In the genomic region with DNA sequence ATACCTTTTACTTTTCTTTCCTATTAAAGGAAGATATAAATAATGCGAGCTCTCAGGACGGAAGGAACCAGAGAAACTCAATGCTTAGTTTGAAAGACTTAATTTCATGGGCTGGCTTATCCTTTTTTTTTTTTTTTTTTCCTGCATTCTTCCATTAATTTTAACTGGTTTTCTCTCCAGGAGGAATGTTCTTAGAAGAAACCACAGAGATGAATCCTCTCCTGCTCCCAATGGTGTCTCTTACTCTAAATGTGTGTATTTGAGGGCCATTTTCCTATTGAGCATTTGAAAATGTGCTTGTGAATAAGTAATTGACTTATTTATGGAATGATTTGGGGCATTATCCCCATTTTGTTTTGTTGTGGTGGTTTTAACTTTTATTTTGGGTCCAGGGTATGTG, we compare ENCODE assay signal across 17 cellular contexts.
"Had no signal": no experiment of that assay in that cellular context is flagged by ENCODE, and none has a peak within 500 bp of the region (broad histone marks: within the 10 kb centered on the region; RNA-seq: fewer than 3 reads in every experiment).

No MANE protein-coding gene starts in this region.

- H3K36me3 Mint-ChIP-seq: immature natural killer cell; memory B cell; stimulated activated memory B cell treated with anti-CD40 and anti-IgM and Interleukin-4, amounts not matched to agents 10 μg/mL and 1 μg/mL and 100 μg/mL, for 72 hours had no signal

- H3K4me3 ChIP-seq: coronary artery, gastrocnemius medialis, ovary, spleen, tibial artery had no signal

- H3K9me3 Mint-ChIP-seq: immature natural killer cell; memory B cell; stimulated activated memory B cell treated with anti-CD40 and anti-IgM and Interleukin-4, amounts not matched to agents 10 μg/mL and 1 μg/mL and 100 μg/mL, for 72 hours; T-helper 2 cell treated with Interferon-gamma antibody and Interleukin-4, amounts not matched to agents 5 μg/mL and 100 μg/mL, for 36 hours had no signal

- H3K4me3 Mint-ChIP-seq: activated CD8-positive, alpha-beta T cell treated with anti-CD3 and anti-CD28 coated beads, Interleukin-2, amount 10 ng/mL, durations not matched to agents 7 days and 5 days; activated T-cell treated with anti-CD3 and anti-CD28 coated beads, Interleukin-2, amount 50 U/mL, for 24 hours; immature natural killer cell; memory B cell; stimulated activated memory B cell treated with anti-CD40 and anti-IgM and Interleukin-4, amounts not matched to agents 10 μg/mL and 1 μg/mL and 100 μg/mL, for 72 hours; T-helper 2 cell treated with Interferon-gamma antibody and Interleukin-4, amounts not matched to agents 5 μg/mL and 100 μg/mL, for 36 hours had no signal

- H3K4me2 ChIP-seq: SK-N-SH had no signal

- H3K4me1 ChIP-seq: spleen had no signal

- DNase-seq: activated CD8-positive, alpha-beta T cell treated with anti-CD3 and anti-CD28 coated beads, Interleukin-2, amount 10 ng/mL, durations not matched to agents 7 days and 5 days; activated T-cell treated with anti-CD3 and anti-CD28 coated beads, Interleukin-2, amount 50 U/mL, for 24 hours; aorta; brain microvascular endothelial cell; gastrocnemius medialis; head of caudate nucleus; immature natural killer cell; left ventricle myocardium superior; naive thymus-derived CD4-positive, alpha-beta T cell; ovary; SK-N-SH; spleen; tibial artery had no signal

- H3K27ac ChIP-seq: brain microvascular endothelial cell, coronary artery, gastrocnemius medialis, ovary, spleen, tibial artery had no signal

- H3K4me1 Mint-ChIP-seq: immature natural killer cell had no signal

- H3K27ac Mint-ChIP-seq: activated CD8-positive, alpha-beta T cell treated with anti-CD3 and anti-CD28 coated beads, Interleukin-2, amount 10 ng/mL, durations not matched to agents 7 days and 5 days; memory B cell; stimulated activated memory B cell treated with anti-CD40 and anti-IgM and Interleukin-4, amounts not matched to agents 10 μg/mL and 1 μg/mL and 100 μg/mL, for 72 hours; T-helper 2 cell treated with Interferon-gamma antibody and Interleukin-4, amounts not matched to agents 5 μg/mL and 100 μg/mL, for 36 hours had no signal

- H3K9ac ChIP-seq: SK-N-SH had no signal

- H3K9me3 ChIP-seq: gastrocnemius medialis, ovary, SK-N-SH, spleen, tibial artery had no signal

- H3K27me3 ChIP-seq: brain microvascular endothelial cell, gastrocnemius medialis, ovary had no signal

- H3K9me2 ChIP-seq: SK-N-SH had no signal

- H3K27me3 Mint-ChIP-seq: activated T-cell treated with anti-CD3 and anti-CD28 coated beads, Interleukin-2, amount 50 U/mL, for 24 hours had no signal

- H3K36me3 ChIP-seq: brain microvascular endothelial cell, gastrocnemius medialis, ovary, spleen, tibial artery had no signal

- ATAC-seq: activated CD8-positive, alpha-beta T cell treated with anti-CD3 and anti-CD28 coated beads, Interleukin-2, amount 10 ng/mL, durations not matched to agents 7 days and 5 days; gastrocnemius medialis had no signal
